In genomic region chr19:35228177-35228930, GRCh38 we compare ENCODE assay signal across 23 cellular contexts. TPM values are rescaled to one million over a fixed set of nuclear protein-coding genes. Genes with fewer than 3 reads are reported as not detected.
DNase-seq lines count a peak whose midpoint lies in the region; ATAC-seq and TF ChIP-seq lines count a peak whose summit lies in the region.
"Had no signal": no experiment of that assay in that cellular context is flagged by ENCODE, and none has a peak within 500 bp of the region (broad histone marks: within the 10 kb centered on the region; RNA-seq: fewer than 3 reads in every experiment).

TSS of gene FAM187B (minus strand) at chr19:35228739. CDS start at chr19:35228680, 59 bp downstream.

- no peaks in the 10 kb centered on the region for H3K4me1 Mint-ChIP-seq in progenitor cell of endocrine pancreas (ENCODE audit: low read depth)
- H3K4me1 Mint-ChIP-seq in naive thymus-derived CD8-positive, alpha-beta T cell = peaks cover 8 to 32% (median 16%) of the 10 kb centered on the region in 4 donors

- peak within 1 kb of the TSS; percentile 28 for H3K27ac Mint-ChIP-seq in progenitor cell of endocrine pancreas
- H3K27ac Mint-ChIP-seq in naive thymus-derived CD8-positive, alpha-beta T cell = peak within 1 kb of the TSS in 4 of 10 donors; percentile 25 to 60 (median 37)
- H3K27ac Mint-ChIP-seq: activated naive CD8-positive, alpha-beta T cell treated with anti-CD3 and anti-CD28 coated beads, Interleukin-2, amount 50 U/mL, for 24 hours; T-cell had no signal

- peaks cover 7% of the 10 kb centered on the region for H3K27me3 Mint-ChIP-seq in progenitor cell of endocrine pancreas
- H3K27me3 Mint-ChIP-seq in naive thymus-derived CD8-positive, alpha-beta T cell = no peaks in the 10 kb centered on the region
- H3K27me3 Mint-ChIP-seq: activated naive CD8-positive, alpha-beta T cell treated with anti-CD3 and anti-CD28 coated beads, Interleukin-2, amount 50 U/mL, for 24 hours; T-cell had no signal

- TF ChIP-seq CTCF in progenitor cell of endocrine pancreas (IDR thresholded peaks at IDR 0.05; ENCODE audit: unreplicated experiment) (no peak), GM20000 (IDR thresholded peaks at IDR 0.05; ENCODE audit: extremely low read depth, missing control alignments) (no peak)

- intact Hi-C loops in head of caudate nucleus (cut with DNase I) = no loop called here

- POLR2A ChIA-PET in naive thymus-derived CD8-positive, alpha-beta T cell (lab: Charles Lee) = interaction anchor here (0.7 to 1.2 kb wide), 5 partner anchors 9 to 60 kb away, joined by 3 to 4 read pairs (median 3); no protein-coding TSS in a partner anchor

- ATAC-seq in naive thymus-derived CD8-positive, alpha-beta T cell = no peak
- ATAC-seq: activated naive CD8-positive, alpha-beta T cell treated with anti-CD3 and anti-CD28 coated beads, Interleukin-2, amount 50 U/mL, for 24 hours; T-cell had no signal

- DNase-seq in CD1c-positive myeloid dendritic cell (ENCODE audit: extremely low spot score) (peak; percentile 55), H4 (ENCODE audit: low spot score) (peak; percentile 15), head of caudate nucleus (peak in 34 of 42 donors; percentile 14 to 82 (median 54)), progenitor cell of endocrine pancreas (ENCODE audit: low spot score, unreplicated experiment) (no peak), GM20000 (ENCODE audit: low spot score) (no peak), NCI-H146 (lab: John Stamatoyannopoulos, UW) (no peak)
- DNase-seq in naive thymus-derived CD8-positive, alpha-beta T cell = no peak
- DNase-seq: activated naive CD8-positive, alpha-beta T cell treated with anti-CD3 and anti-CD28 coated beads, Interleukin-2, amount 50 U/mL, for 24 hours; brain microvascular endothelial cell; EL; GOT3; IMR-90; kidney glomerular epithelial cell; mesendoderm; MG63; NCI-H1436 treated with DMSO at 0.1 percent for 48 hours; NCI-H2171 treated with DMSO at 0.1 percent for 48 hours; SHP77 treated with DMSO at 0.1 percent for 48 hours; spleen had no signal

- H3K9me3 Mint-ChIP-seq in progenitor cell of endocrine pancreas (ENCODE audit: low read depth) = no peaks in the 10 kb centered on the region
- no peaks in the 10 kb centered on the region for H3K9me3 Mint-ChIP-seq in naive thymus-derived CD8-positive, alpha-beta T cell
- H3K9me3 Mint-ChIP-seq: activated naive CD8-positive, alpha-beta T cell treated with anti-CD3 and anti-CD28 coated beads, Interleukin-2, amount 50 U/mL, for 24 hours; T-cell had no signal

- H3K36me3 Mint-ChIP-seq in progenitor cell of endocrine pancreas (ENCODE audit: insufficient read depth) = no peaks in the 10 kb centered on the region
- H3K36me3 Mint-ChIP-seq in naive thymus-derived CD8-positive, alpha-beta T cell = no peaks in the 10 kb centered on the region
- H3K36me3 Mint-ChIP-seq: T-cell had no signal

- no peak within 1 kb of the TSS for H3K4me3 Mint-ChIP-seq in progenitor cell of endocrine pancreas (ENCODE audit: low read depth)
- H3K4me3 Mint-ChIP-seq in naive thymus-derived CD8-positive, alpha-beta T cell = no peak within 1 kb of the TSS
- H3K4me3 Mint-ChIP-seq: activated naive CD8-positive, alpha-beta T cell treated with anti-CD3 and anti-CD28 coated beads, Interleukin-2, amount 50 U/mL, for 24 hours; T-cell had no signal

RNA-seq across cellular contexts. Expression of gene FAM187B, which starts in this region (rescaled TPM):
- total RNA-seq in H4 (2014; rRNA removed; shearing (Covaris generic)) = not detected in 2 replicates
- not detected in 2 replicates for total RNA-seq in progenitor cell of endocrine pancreas
- total RNA-seq in naive thymus-derived CD8-positive, alpha-beta T cell = not detected
- polyA plus RNA-seq in naive thymus-derived CD8-positive, alpha-beta T cell = not detected
- total RNA-seq: endothelial cell of umbilical vein, IMR-90, T-cell, tibial nerve had no signal
- polyA plus RNA-seq: endothelial cell of umbilical vein, IMR-90, neural cell had no signal

Comparison
In these comparisons a context has a peak if more than half of its experiments do, and no peak if none do; other contexts are left out.
1. Peak in DNase-seq in H4; RNA of the gene not detected or under 1 TPM.
2. DNase-seq: peak in CD1c-positive myeloid dendritic cell (single experiment) and head of caudate nucleus (34 of 42); none in progenitor cell of endocrine pancreas (single experiment), GM20000 (single experiment), NCI-H146 (single experiment) and naive thymus-derived CD8-positive, alpha-beta T cell (0 of 10).